In genomic region chr17:58144801-58145200, GRCh38 we compare ENCODE assay signal across 11 cellular contexts. TPM values are rescaled to one million over a fixed set of nuclear protein-coding genes. Genes with fewer than 3 reads are reported as not detected.
"Had no signal": no experiment of that assay in that cellular context is flagged by ENCODE, and none has a peak within 500 bp of the region (broad histone marks: within the 10 kb centered on the region; RNA-seq: fewer than 3 reads in every experiment).

No MANE protein-coding gene starts in this region.

- H3K27ac ChIP-seq: GM23248 had no signal

- ATAC-seq: GM23338, HCT116 had no signal

- DNase-seq: GM23248, GOT3, H7, H9, HCEC 1CT, HFFc6 had no signal

- H3K36me3 ChIP-seq: HAP-1 had no signal

- H3K4me2 ChIP-seq: GM23338 had no signal

- H3K4me3 Mint-ChIP-seq: GM23338, H9, HFFc6 had no signal

- H3K4me3 ChIP-seq: GM23248, GM23338, HAP-1 had no signal

- FAIRE-seq: H1, H54 had no signal

- H3K27ac Mint-ChIP-seq: GM23338, H9, HFFc6 had no signal

- H3K4me1 ChIP-seq: HAP-1 had no signal

RNA-seq across cellular contexts. Expression of gene OR4D1, which starts 3.4 kb away (rescaled TPM):
- polyA plus RNA-seq: GM23248 had no signal

RNA-seq across cellular contexts. Expression of gene OR4D2, which starts 22.0 kb away (rescaled TPM):
- polyA plus RNA-seq: GM23248, GM23338, H1 had no signal

RNA-seq across cellular contexts. Expression of gene EPX, which starts 47.7 kb away (rescaled TPM):
- polyA plus RNA-seq: GM23248, GM23338, H1 had no signal
